ENCODE assay signal across 18 cellular contexts in the genomic region with DNA sequence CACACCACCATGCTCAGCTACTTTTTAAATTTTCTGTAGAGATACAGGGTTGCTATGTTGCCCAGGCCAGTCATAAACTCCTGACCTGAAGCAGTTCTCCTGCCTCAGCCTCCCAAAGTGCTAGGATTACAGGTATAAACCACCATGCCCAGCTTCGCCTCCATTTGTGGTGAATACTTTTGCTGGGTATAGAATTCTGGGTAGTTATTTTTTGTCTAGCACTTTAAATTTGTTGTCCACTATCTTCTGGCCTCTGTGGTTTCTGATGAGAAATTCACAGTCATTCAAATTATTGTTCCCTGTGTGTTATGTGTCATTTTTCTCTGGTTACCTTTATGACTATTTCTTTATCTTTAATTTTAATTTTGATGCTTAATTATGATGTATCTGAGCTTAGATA. TPM values are rescaled to one million over a fixed set of nuclear protein-coding genes. Genes with fewer than 3 reads are reported as not detected.
DNase-seq lines count a peak whose midpoint lies in the region; ATAC-seq and TF ChIP-seq lines count a peak whose summit lies in the region.
"Had no signal": no experiment of that assay in that cellular context is flagged by ENCODE, and none has a peak within 500 bp of the region (broad histone marks: within the 10 kb centered on the region; RNA-seq: fewer than 3 reads in every experiment).

No MANE protein-coding gene starts in this region.

- no peak overlapping the region for H3K56ac ChIP-seq in IMR-90 (ENCODE audit: extremely low read depth, insufficient read depth, low read length)

- intact Hi-C loops in IMR-90 (cut with micrococcal nuclease): no loop called here
- intact Hi-C loops in dendritic cell treated with granulocyte-macrophage colony-stimulating factor and Interleukin-4, amounts not matched to agents 40 ng/mL and 50 ng/mL, for 4 days (cut with micrococcal nuclease): no loop called here

- H2BK120ac ChIP-seq in IMR-90 (ENCODE audit: low read depth, low read length): no peak overlapping the region

- H3K27me3 Mint-ChIP-seq in dendritic cell treated with granulocyte-macrophage colony-stimulating factor and Interleukin-4, amounts not matched to agents 40 ng/mL and 50 ng/mL, for 4 days: no peaks in the 10 kb centered on the region

- no peak overlapping the region for H4K8ac ChIP-seq in IMR-90 (ENCODE audit: low read depth in 2 of 2, low read length in 2 of 2)

- no peak overlapping the region for H3K9ac ChIP-seq in IMR-90 (ENCODE audit: low read depth, low read length)

- TF ChIP-seq CTCF in HEK293 (tag by site-specific recombination; IDR thresholded peaks at IDR 0.05) (no peak), IMR-90 (conservative IDR thresholded peaks at IDR 0.05; ENCODE audit: low read depth, low read length) (no peak), osteoblast (IDR thresholded peaks at IDR 0.05; ENCODE audit: extremely low read depth, low read depth, low read length) (no peak)

- no peak for TF ChIP-seq POLR2A in IMR-90 (IDR thresholded peaks at IDR 0.05; ENCODE audit: low read depth, low read length)

- H4K5ac ChIP-seq in IMR-90 (ENCODE audit: low read depth, low read length): peak overlapping the region; percentile 8; the same call in 1 of the 2 replicates

- H2BK15ac ChIP-seq in IMR-90 (ENCODE audit: low read depth, low read length): no peak overlapping the region

- H3K4me2 ChIP-seq in IMR-90 (ENCODE audit: low read depth, low read length) (no peak overlapping the region), osteoblast (ENCODE audit: insufficient read depth, low read length) (no peak overlapping the region)
- H3K4me2 ChIP-seq: A549 had no signal

- no peaks in the 10 kb centered on the region for H3K27me3 ChIP-seq in IMR-90 (ENCODE audit: control insufficient read depth, insufficient read depth, low read length)
- no peaks in the 10 kb centered on the region for H3K27me3 ChIP-seq in osteoblast (ENCODE audit: insufficient read depth, low read length)
- H3K27me3 ChIP-seq: BE2C had no signal

- no peak overlapping the region for H3K4me3 Mint-ChIP-seq in dendritic cell treated with granulocyte-macrophage colony-stimulating factor and Interleukin-4, amounts not matched to agents 40 ng/mL and 50 ng/mL, for 4 days
- H3K4me3 Mint-ChIP-seq: CD8-positive, alpha-beta T cell; H9 had no signal

- no peak overlapping the region for H4K91ac ChIP-seq in IMR-90 (ENCODE audit: insufficient read depth, low read depth, low read length)

- peak overlapping the region; percentile 64 for H3K27ac Mint-ChIP-seq in dendritic cell treated with granulocyte-macrophage colony-stimulating factor and Interleukin-4, amounts not matched to agents 40 ng/mL and 50 ng/mL, for 4 days
- H3K27ac Mint-ChIP-seq: CD8-positive, alpha-beta T cell; H9 had no signal

- no peak for DNase-seq in IMR-90
- DNase-seq in osteoblast (ENCODE audit: insufficient read length, low spot score, missing footprints): no peak
- no peak for DNase-seq in cortex of kidney (lab: John Stamatoyannopoulos, UW)
- DNase-seq in KBM-7: no peak
- DNase-seq: BE2C, COR-L47, DMS153, DMS79 treated with DMSO at 0.1 percent for 48 hours, EL, GOT3, H9 had no signal

- POLR2A ChIA-PET in HEK293 (lab: Yijun Ruan, JAX): interaction anchor here (1.7 kb wide), 1 partner anchor 114 kb away, joined by 6 read pairs; the partner anchor contains the start of gene PDCD6
- POLR2A ChIA-PET in IMR-90 (lab: Charles Lee; ENCODE audit: unreplicated experiment): no interaction called here

- H3K27ac ChIP-seq in HEK293 (ENCODE audit: extremely low read depth, low read depth, low read length): no peak overlapping the region
- no peak overlapping the region for H3K27ac ChIP-seq in IMR-90 (ENCODE audit: insufficient read depth, low read length)
- H3K27ac ChIP-seq in osteoblast (ENCODE audit: low read depth, low read length): peak overlapping the region; percentile 33
- H3K27ac ChIP-seq: A549, C4-2B had no signal

- H2AFZ ChIP-seq in IMR-90 (replicated peaks; ENCODE audit: low read length, poor library complexity) (no peak overlapping the region), osteoblast (ENCODE audit: low read length) (no peak overlapping the region)

- in situ Hi-C loops in IMR-90 (cut with MboI; ENCODE audit: low sequenced_read_pairs): no loop called here
- in situ Hi-C loops in KBM-7 (cut with MboI; ENCODE audit: low pct_unique_long_range_greater_than_20kb, low sequenced_read_pairs): no loop called here

- H3K9me1 ChIP-seq in IMR-90 (ENCODE audit: insufficient read depth, low read length): peaks cover 11% of the 10 kb centered on the region

- H3K36me3 Mint-ChIP-seq in dendritic cell treated with granulocyte-macrophage colony-stimulating factor and Interleukin-4, amounts not matched to agents 40 ng/mL and 50 ng/mL, for 4 days (ENCODE audit: low read depth): peaks cover 92% of the 10 kb centered on the region
- H3K36me3 Mint-ChIP-seq: CD8-positive, alpha-beta T cell had no signal

- H3K4me1 Mint-ChIP-seq in dendritic cell treated with granulocyte-macrophage colony-stimulating factor and Interleukin-4, amounts not matched to agents 40 ng/mL and 50 ng/mL, for 4 days (ENCODE audit: low read depth): peaks cover 80% of the 10 kb centered on the region

- H3K14ac ChIP-seq in IMR-90 (replicated peaks; ENCODE audit: low read depth, low read length): no peak overlapping the region

- H3K23ac ChIP-seq in IMR-90 (ENCODE audit: low read depth, low read length): no peak overlapping the region

- H3K36me3 ChIP-seq in HEK293 (ENCODE audit: control insufficient read depth in 2 of 2, insufficient read depth in 1 of 2, low read length in 2 of 2): peaks cover 0 to 2% of the 10 kb centered on the region in 2 experiments; a peak in 1 of 3 replicates
- H3K36me3 ChIP-seq in IMR-90 (ENCODE audit: control insufficient read depth, insufficient read depth, low read length): peaks cover 39% of the 10 kb centered on the region
- peaks cover 68% of the 10 kb centered on the region for H3K36me3 ChIP-seq in osteoblast (ENCODE audit: insufficient read depth, low read length)
- H3K36me3 ChIP-seq: BE2C had no signal

- peaks cover 10% of the 10 kb centered on the region for H3K9me3 Mint-ChIP-seq in dendritic cell treated with granulocyte-macrophage colony-stimulating factor and Interleukin-4, amounts not matched to agents 40 ng/mL and 50 ng/mL, for 4 days

- peaks cover 58% of the 10 kb centered on the region for H3K79me2 ChIP-seq in osteoblast (ENCODE audit: insufficient read depth, low read length)

- no peak overlapping the region for H2BK20ac ChIP-seq in IMR-90 (ENCODE audit: low read depth, low read length)

- H3K4me1 ChIP-seq in HEK293 (ENCODE audit: control insufficient read depth, insufficient read depth, low read length) (no peaks in the 10 kb centered on the region), IMR-90 (ENCODE audit: control insufficient read depth, insufficient read depth, low read length) (peaks cover 11% of the 10 kb centered on the region), osteoblast (ENCODE audit: insufficient read depth, low read length) (peaks cover 10% of the 10 kb centered on the region)
- H3K4me1 ChIP-seq: BE2C had no signal

- no TSS peak for BruUV-seq in IMR-90 (replicated peaks; lab: Mats Ljungman, UMichigan)

- peaks cover 26 to 66% of the 10 kb centered on the region in 2 experiments; a peak in 3 of 4 replicates for H3K79me1 ChIP-seq in IMR-90 (ENCODE audit: low read depth in 1 of 2, low read length in 2 of 2)

- H2BK5ac ChIP-seq in IMR-90 (ENCODE audit: low read depth, low read length, poor library complexity, severe bottlenecking): no peak overlapping the region

- no peak overlapping the region for H3K4ac ChIP-seq in IMR-90 (ENCODE audit: low read depth, low read length)

- H3K9me3 ChIP-seq in HEK293 (ENCODE audit: control insufficient read depth, insufficient read depth, low read depth, low read length): peaks cover 3% of the 10 kb centered on the region; the same call in 1 of the 2 replicates
- peaks cover 2% of the 10 kb centered on the region for H3K9me3 ChIP-seq in IMR-90 (ENCODE audit: control insufficient read depth, insufficient read depth, low read length)
- no peaks in the 10 kb centered on the region for H3K9me3 ChIP-seq in osteoblast (ENCODE audit: low read depth, low read length)
- H3K9me3 ChIP-seq: BE2C had no signal

- no peak overlapping the region for H3K18ac ChIP-seq in IMR-90 (ENCODE audit: low read depth, low read length)

- H3K4me3 ChIP-seq in HEK293 (ENCODE audit: low read depth, low read length) (no peak overlapping the region), IMR-90 (ENCODE audit: insufficient read depth, low read depth, low read length) (no peak overlapping the region), osteoblast (ENCODE audit: insufficient read depth, low read length) (no peak overlapping the region)
- H3K4me3 ChIP-seq: A549 had no signal

- H4K20me1 ChIP-seq in IMR-90 (ENCODE audit: insufficient read depth, low read length) (no peaks in the 10 kb centered on the region; the same call in 1 of the 2 replicates), osteoblast (ENCODE audit: insufficient read depth, low read length) (no peaks in the 10 kb centered on the region)

- H2AK9ac ChIP-seq in IMR-90 (replicated peaks; ENCODE audit: low read depth, low read length, poor library complexity): no peak overlapping the region

- no CpG with 5 or more reads among the region's 1 CpG for whole genome bisulfite sequencing in IMR-90 (ENCODE audit: extremely low coverage in 2 of 2, insufficient read length in 1 of 2), 2 experiments

- TF ChIP-seq RAD21 in IMR-90 (IDR thresholded peaks at IDR 0.05; ENCODE audit: low read length): no peak

- dilution Hi-C loops in IMR-90 (cut with HindIII; ENCODE audit: low sequenced_read_pairs, unreplicated experiment): no loop called here

- CTCF ChIA-PET in HEK293 (lab: Yijun Ruan, JAX) (interaction anchor here (0.7 kb wide), 1 partner anchor 66 kb away, joined by 3 read pairs; no protein-coding TSS in a partner anchor), IMR-90 (lab: Yijun Ruan, JAX) (no interaction called here)

- ATAC-seq in IMR-90 (ENCODE audit: low read depth) (no peak), HG02884 (IDR thresholded peaks at IDR 0.05; ENCODE audit: unreplicated experiment) (no peak)
- ATAC-seq: A549; CD8-positive, alpha-beta T cell; HepG2 had no signal

- H2AK5ac ChIP-seq in IMR-90 (ENCODE audit: low read depth, low read length): no peak overlapping the region

TF ChIP-seq in HEK293, 187 proteins besides CTCF, POLR2A, EP300 and RAD21:
- TF ChIP-seq ZNF626 (tag by site-specific recombination; IDR thresholded peaks at IDR 0.05) (no peak), SETDB1 (IDR thresholded peaks at IDR 0.05; ENCODE audit: insufficient read length, low read length) (peak; percentile 85)

RNA-seq across cellular contexts. Expression of gene EXOC3, which starts 57.7 kb away (rescaled TPM):
- total RNA-seq in IMR-90 (2012; rRNA removed) (47.5 and 50.8 TPM in 2 replicates), osteoblast (39.8 and 49.2 TPM in 2 replicates)
- polyA plus RNA-seq in IMR-90 (2012; rRNA removed): 34.0 and 35.1 TPM in 2 replicates
- 15.1 and 18.7 TPM in 2 replicates for polyA plus RNA-seq in IMR-90 (2012; cell fraction: cytosol; rRNA removed)
- polyA plus RNA-seq in IMR-90 (2012; cell fraction: nucleus; rRNA removed; ENCODE audit: low replicate concordance): 108 and 144 TPM in 2 replicates
